ENCODE assay signal across 19 cellular contexts in the genomic region with DNA sequence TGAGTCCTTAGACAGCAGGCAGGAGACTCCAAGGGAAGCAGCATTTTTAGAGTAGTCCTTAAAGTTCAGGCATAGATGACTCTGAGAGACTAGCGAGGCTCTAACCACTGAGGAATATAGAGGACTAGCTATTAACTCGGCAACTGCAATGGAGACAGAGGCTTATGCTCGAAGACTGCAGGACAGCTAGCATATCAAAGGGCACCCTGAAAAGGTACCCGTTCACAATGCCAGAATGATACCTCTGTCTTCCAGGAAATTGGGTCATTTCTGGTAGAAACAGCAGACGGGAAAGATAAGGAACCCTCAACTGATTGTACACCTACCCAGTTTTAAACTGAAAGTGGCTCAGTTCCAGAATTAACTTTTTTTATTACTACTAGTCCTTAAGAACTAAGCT.
"Had no signal": no experiment of that assay in that cellular context is flagged by ENCODE, and none has a peak within 500 bp of the region (broad histone marks: within the 10 kb centered on the region; RNA-seq: fewer than 3 reads in every experiment).

No MANE protein-coding gene starts in this region.

- H3K27ac Mint-ChIP-seq: activated naive CD8-positive, alpha-beta T cell treated with anti-CD3 and anti-CD28 coated beads, Interleukin-2, amount 10 ng/mL, durations not matched to agents 7 days and 5 days; dendritic cell treated with granulocyte-macrophage colony-stimulating factor and Interleukin-4, amounts not matched to agents 40 ng/mL and 50 ng/mL, for 4 days; effector memory CD8-positive, alpha-beta T cell; stimulated activated naive B cell treated with anti-CD40 and anti-IgM and Interleukin-4, amounts not matched to agents 10 μg/mL and 1 μg/mL and 100 μg/mL, for 72 hours; T-helper 17 cell had no signal

- H3K9me3 ChIP-seq: breast epithelium, gastrocnemius medialis, left lung, thyroid gland had no signal

- H3K36me3 Mint-ChIP-seq: activated naive CD8-positive, alpha-beta T cell treated with anti-CD3 and anti-CD28 coated beads, Interleukin-2, amount 10 ng/mL, durations not matched to agents 7 days and 5 days; naive B cell; stimulated activated naive B cell treated with anti-CD40 and anti-IgM and Interleukin-4, amounts not matched to agents 10 μg/mL and 1 μg/mL and 100 μg/mL, for 72 hours had no signal

- ATAC-seq: effector memory CD8-positive, alpha-beta T cell; gastrocnemius medialis; heart left ventricle; left lung; T-helper 17 cell had no signal

- H3K27ac ChIP-seq: breast epithelium, epithelial cell of prostate, gastrocnemius medialis, heart left ventricle, left lung, thyroid gland had no signal

- DNase-seq: activated CD4-positive, CD25-positive, alpha-beta regulatory T cell treated with anti-CD3 and anti-CD28 coated beads, Interleukin-2, amount 50 U/mL, for 72 hours; activated naive CD4-positive, alpha-beta T cell; activated naive CD8-positive, alpha-beta T cell treated with anti-CD3 and anti-CD28 coated beads, Interleukin-2, amount 10 ng/mL, durations not matched to agents 7 days and 5 days; anterior cingulate cortex; cerebellar nuclear complex; effector memory CD8-positive, alpha-beta T cell; gastrocnemius medialis; heart left ventricle; kidney; left lung; naive B cell; posterior cingulate gyrus; stimulated activated CD4-positive, alpha-beta T cell treated with anti-CD3 and anti-CD28 coated beads, Interleukin-4, amount 100 ng/mL, for 1 hour; stimulated activated naive B cell treated with anti-CD40 and anti-IgM and Interleukin-4, amounts not matched to agents 10 μg/mL and 1 μg/mL and 100 μg/mL, for 72 hours; T-helper 17 cell; thyroid gland had no signal

- H3K36me3 ChIP-seq: breast epithelium, gastrocnemius medialis, heart left ventricle, left lung, thyroid gland had no signal

- H3K4me1 Mint-ChIP-seq: activated naive CD8-positive, alpha-beta T cell treated with anti-CD3 and anti-CD28 coated beads, Interleukin-2, amount 10 ng/mL, durations not matched to agents 7 days and 5 days; T-helper 17 cell had no signal

- H3K9me3 Mint-ChIP-seq: activated naive CD8-positive, alpha-beta T cell treated with anti-CD3 and anti-CD28 coated beads, Interleukin-2, amount 10 ng/mL, durations not matched to agents 7 days and 5 days; dendritic cell treated with granulocyte-macrophage colony-stimulating factor and Interleukin-4, amounts not matched to agents 40 ng/mL and 50 ng/mL, for 4 days; naive B cell; stimulated activated naive B cell treated with anti-CD40 and anti-IgM and Interleukin-4, amounts not matched to agents 10 μg/mL and 1 μg/mL and 100 μg/mL, for 72 hours had no signal

- H3K4me3 Mint-ChIP-seq: activated naive CD8-positive, alpha-beta T cell treated with anti-CD3 and anti-CD28 coated beads, Interleukin-2, amount 10 ng/mL, durations not matched to agents 7 days and 5 days; dendritic cell treated with granulocyte-macrophage colony-stimulating factor and Interleukin-4, amounts not matched to agents 40 ng/mL and 50 ng/mL, for 4 days; effector memory CD8-positive, alpha-beta T cell; stimulated activated naive B cell treated with anti-CD40 and anti-IgM and Interleukin-4, amounts not matched to agents 10 μg/mL and 1 μg/mL and 100 μg/mL, for 72 hours; T-helper 17 cell had no signal

- H3K27me3 ChIP-seq: breast epithelium, gastrocnemius medialis, heart left ventricle, left lung, thyroid gland had no signal

- H3K4me1 ChIP-seq: breast epithelium, gastrocnemius medialis, left lung, thyroid gland had no signal

- H3K27me3 Mint-ChIP-seq: activated naive CD8-positive, alpha-beta T cell treated with anti-CD3 and anti-CD28 coated beads, Interleukin-2, amount 10 ng/mL, durations not matched to agents 7 days and 5 days; dendritic cell treated with granulocyte-macrophage colony-stimulating factor and Interleukin-4, amounts not matched to agents 40 ng/mL and 50 ng/mL, for 4 days; naive B cell; stimulated activated naive B cell treated with anti-CD40 and anti-IgM and Interleukin-4, amounts not matched to agents 10 μg/mL and 1 μg/mL and 100 μg/mL, for 72 hours; T-helper 17 cell had no signal

- H3K4me3 ChIP-seq: breast epithelium, gastrocnemius medialis, heart left ventricle, left lung, thyroid gland had no signal
